In genomic region chr18:64100136-64100922, GRCh38 we compare ENCODE assay signal across 17 cellular contexts. TPM values are rescaled to one million over a fixed set of nuclear protein-coding genes. Genes with fewer than 3 reads are reported as not detected.
DNase-seq lines count a peak whose midpoint lies in the region; ATAC-seq lines count a peak whose summit lies in the region.
"Had no signal": no experiment of that assay in that cellular context is flagged by ENCODE, and none has a peak within 500 bp of the region (broad histone marks: within the 10 kb centered on the region; RNA-seq: fewer than 3 reads in every experiment).

No MANE protein-coding gene starts in this region.

- peaks cover 4% of the 10 kb centered on the region for H3K9me3 Mint-ChIP-seq in natural killer cell treated with Interleukin-12 subunit alpha and Interleukin-12 subunit beta and Interleukin-15 and Interleukin-18, amount 100 ng/mL, for 72 hours
- H3K9me3 Mint-ChIP-seq: activated CD4-positive, alpha-beta memory T cell treated with anti-CD3 and anti-CD28 coated beads for 36 hours; naive thymus-derived CD8-positive, alpha-beta T cell had no signal

- H3K4me1 Mint-ChIP-seq in natural killer cell treated with Interleukin-12 subunit alpha and Interleukin-12 subunit beta and Interleukin-15 and Interleukin-18, amount 100 ng/mL, for 72 hours (ENCODE audit: low read depth in 2 of 2): no peaks in the 10 kb centered on the region
- H3K4me1 Mint-ChIP-seq: naive thymus-derived CD8-positive, alpha-beta T cell had no signal

- ATAC-seq in GM18511 (IDR thresholded peaks at IDR 0.05; ENCODE audit: unreplicated experiment) (peak; percentile 70), GM21576 (IDR thresholded peaks at IDR 0.05; ENCODE audit: unreplicated experiment) (peak; percentile 51), HG03432 (IDR thresholded peaks at IDR 0.05; ENCODE audit: unreplicated experiment) (peak; percentile 73)
- ATAC-seq in natural killer cell treated with Interleukin-12 subunit alpha and Interleukin-12 subunit beta and Interleukin-15 and Interleukin-18, amount 100 ng/mL, for 72 hours: no peak
- ATAC-seq: naive thymus-derived CD8-positive, alpha-beta T cell had no signal

- peak; percentile 7 for DNase-seq in astrocyte of the hippocampus (ENCODE audit: low read depth, low spot score)
- DNase-seq in natural killer cell treated with Interleukin-12 subunit alpha and Interleukin-12 subunit beta and Interleukin-15 and Interleukin-18, amount 100 ng/mL, for 72 hours (ENCODE audit: low spot score): no peak
- no peak for DNase-seq in HPDE6-E6E7 (ENCODE audit: extremely low spot score)
- DNase-seq in H4 (ENCODE audit: low spot score): no peak
- DNase-seq in GDM1 (lab: John Stamatoyannopoulos, UW): no peak
- DNase-seq: activated CD4-positive, alpha-beta memory T cell treated with anti-CD3 and anti-CD28 coated beads for 36 hours; Caco-2; HCEC 1CT; MV-4-11; naive thymus-derived CD8-positive, alpha-beta T cell; SHP77 treated with DMSO at 0.1 percent for 48 hours; stimulated activated CD4-positive, alpha-beta T cell treated with anti-CD3 and anti-CD28 coated beads, Interleukin-2, amount 100 ng/mL, for 48 hours; trophoblast cell had no signal

- no peaks in the 10 kb centered on the region for H3K27me3 Mint-ChIP-seq in natural killer cell treated with Interleukin-12 subunit alpha and Interleukin-12 subunit beta and Interleukin-15 and Interleukin-18, amount 100 ng/mL, for 72 hours
- H3K27me3 Mint-ChIP-seq: brain had no signal

- H3K36me3 Mint-ChIP-seq in natural killer cell treated with Interleukin-12 subunit alpha and Interleukin-12 subunit beta and Interleukin-15 and Interleukin-18, amount 100 ng/mL, for 72 hours: no peaks in the 10 kb centered on the region
- H3K36me3 Mint-ChIP-seq: activated CD4-positive, alpha-beta memory T cell treated with anti-CD3 and anti-CD28 coated beads for 36 hours; brain; naive thymus-derived CD8-positive, alpha-beta T cell had no signal

- no peak overlapping the region for H3K27ac Mint-ChIP-seq in natural killer cell treated with Interleukin-12 subunit alpha and Interleukin-12 subunit beta and Interleukin-15 and Interleukin-18, amount 100 ng/mL, for 72 hours
- H3K27ac Mint-ChIP-seq: activated CD4-positive, alpha-beta memory T cell treated with anti-CD3 and anti-CD28 coated beads for 36 hours; naive thymus-derived CD8-positive, alpha-beta T cell had no signal

- no peak overlapping the region for H3K4me3 Mint-ChIP-seq in natural killer cell treated with Interleukin-12 subunit alpha and Interleukin-12 subunit beta and Interleukin-15 and Interleukin-18, amount 100 ng/mL, for 72 hours
- H3K4me3 Mint-ChIP-seq: activated CD4-positive, alpha-beta memory T cell treated with anti-CD3 and anti-CD28 coated beads for 36 hours; brain; naive thymus-derived CD8-positive, alpha-beta T cell had no signal

RNA-seq across cellular contexts. Expression of gene LINC00305, which starts 48.6 kb away (rescaled TPM):
- not detected for total RNA-seq in natural killer cell treated with Interleukin-12 subunit alpha and Interleukin-12 subunit beta and Interleukin-15 and Interleukin-18, amount 100 ng/mL, for 72 hours
- not detected in 2 replicates for total RNA-seq in H4 (2014; rRNA removed; shearing (Covaris generic))
- total RNA-seq: activated CD4-positive, alpha-beta memory T cell treated with anti-CD3 and anti-CD28 coated beads for 36 hours; Caco-2; naive thymus-derived CD8-positive, alpha-beta T cell had no signal

Comparison
In these comparisons a context has a peak if more than half of its experiments do, and no peak if none do; other contexts are left out.
1. ATAC-seq: peak in GM18511 (single experiment), GM21576 (single experiment) and HG03432 (single experiment); none in natural killer cell treated with Interleukin-12 subunit alpha and Interleukin-12 subunit beta and Interleukin-15 and Interleukin-18, amount 100 ng/mL, for 72 hours (0 of 2).